Comparison of ENCODE assay signal across 8 cellular contexts in the genomic region with DNA sequence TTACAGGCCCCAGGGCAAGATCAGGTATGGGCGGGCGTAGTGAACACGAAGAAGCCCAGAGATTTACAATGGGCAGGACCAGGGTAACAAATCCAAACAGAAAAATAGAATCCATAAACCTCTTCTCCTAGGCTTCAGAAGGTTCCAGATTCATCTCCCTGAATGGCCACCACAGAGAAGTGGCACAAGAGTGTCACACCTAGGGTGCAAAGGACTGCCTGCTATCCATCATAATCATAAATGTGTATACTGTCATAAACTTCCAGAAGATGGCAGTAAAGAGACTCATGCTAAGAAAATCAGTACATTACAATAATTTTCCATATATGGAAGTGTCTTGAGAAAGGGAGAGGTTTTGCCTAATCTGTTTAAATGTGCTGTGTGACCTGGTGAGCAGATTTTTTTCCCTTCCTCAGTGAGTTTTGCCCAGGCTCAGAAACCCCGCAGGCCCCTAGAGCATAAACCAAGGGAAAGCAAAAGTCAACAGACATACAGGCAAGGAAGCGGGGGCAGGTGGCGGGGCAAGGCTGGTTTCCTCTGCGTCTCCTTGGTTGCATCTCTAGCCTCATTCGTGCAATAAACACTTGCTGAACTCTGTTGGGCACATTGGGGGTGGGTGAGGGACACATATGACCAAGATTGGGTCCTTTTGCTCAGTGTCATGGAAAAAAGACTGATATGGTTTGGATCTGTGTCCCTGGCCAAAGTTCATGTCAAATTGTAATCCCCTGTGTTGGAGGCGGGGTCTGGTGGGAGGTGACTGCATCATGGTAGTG.
DNase-seq lines count a peak whose midpoint lies in the region; ATAC-seq and TF ChIP-seq lines count a peak whose summit lies in the region.

No MANE protein-coding gene starts in this region.

- no peak overlapping the region for H3K4me2 ChIP-seq in SU-DHL-6 (ENCODE audit: low read depth, low read length, poor library complexity, severe bottlenecking)
- H3K4me2 ChIP-seq in hepatocyte: no peak overlapping the region

- no peaks in the 10 kb centered on the region for H3K9me2 ChIP-seq in SU-DHL-6 (replicated peaks; ENCODE audit: insufficient read depth, low read length)
- no peaks in the 10 kb centered on the region for H3K9me2 ChIP-seq in hepatocyte (replicated peaks; ENCODE audit: insufficient read depth)

- no peaks in the 10 kb centered on the region for H3F3A ChIP-seq in SU-DHL-6 (ENCODE audit: insufficient read depth)

- WGBS in hepatocyte (ENCODE audit: low lambda C conversion rate, missing lambda C conversion rate): 93% methylated on average over 9 of the region's 9 CpGs

- no peaks in the 10 kb centered on the region for H3K9me3 ChIP-seq in SU-DHL-6 (ENCODE audit: insufficient read depth, low read length)
- H3K9me3 ChIP-seq in hepatocyte (ENCODE audit: low read depth): no peaks in the 10 kb centered on the region
- H3K9me3 ChIP-seq in uterus: peaks cover 0 to 9% of the 10 kb centered on the region in 2 donors

- TF ChIP-seq CTCF in SU-DHL-6 (IDR thresholded peaks at IDR 0.05; ENCODE audit: insufficient read depth, low read length, poor library complexity, severe bottlenecking): peak; percentile 33
- peak; percentile 32 for TF ChIP-seq CTCF in hepatocyte (IDR thresholded peaks at IDR 0.05; ENCODE audit: poor library complexity)
- TF ChIP-seq CTCF in uterus (IDR thresholded peaks at IDR 0.05): no peak

- no peak overlapping the region for H3K9ac ChIP-seq in SU-DHL-6 (ENCODE audit: low read length)

- H3K4me1 ChIP-seq in hepatocyte (ENCODE audit: insufficient read depth): peaks cover 4% of the 10 kb centered on the region
- no peaks in the 10 kb centered on the region for H3K4me1 ChIP-seq in uterus

- no peak overlapping the region for H2AFZ ChIP-seq in SU-DHL-6 (ENCODE audit: low read depth, low read length, severe bottlenecking)
- no peak overlapping the region for H2AFZ ChIP-seq in hepatocyte

- H3K36me3 ChIP-seq in SU-DHL-6 (ENCODE audit: low read length) (no peaks in the 10 kb centered on the region), hepatocyte (replicated peaks; ENCODE audit: insufficient read depth, low read depth) (no peaks in the 10 kb centered on the region), uterus (no peaks in the 10 kb centered on the region)

- no peak overlapping the region for H3K4me3 ChIP-seq in SU-DHL-6 (ENCODE audit: insufficient read depth, low read length, poor library complexity, severe bottlenecking)
- H3K4me3 ChIP-seq in hepatocyte: no peak overlapping the region
- no peak overlapping the region for H3K4me3 ChIP-seq in uterus

- no peaks in the 10 kb centered on the region for H3K27me3 ChIP-seq in SU-DHL-6 (ENCODE audit: low read length)
- no peaks in the 10 kb centered on the region for H3K27me3 ChIP-seq in hepatocyte
- no peaks in the 10 kb centered on the region for H3K27me3 ChIP-seq in uterus

- peak; percentile 37 for ATAC-seq in HG03442 (IDR thresholded peaks at IDR 0.05; ENCODE audit: unreplicated experiment)
- ATAC-seq in HG03457 (IDR thresholded peaks at IDR 0.05; ENCODE audit: unreplicated experiment): no peak

- no peaks in the 10 kb centered on the region for H4K20me1 ChIP-seq in SU-DHL-6 (ENCODE audit: low read depth, low read length)
- no peaks in the 10 kb centered on the region for H4K20me1 ChIP-seq in hepatocyte (ENCODE audit: insufficient read depth, poor library complexity, severe bottlenecking)

- no peak overlapping the region for H3K27ac ChIP-seq in SU-DHL-6 (ENCODE audit: low read depth, low read length)
- H3K27ac ChIP-seq in hepatocyte: no peak overlapping the region
- H3K27ac ChIP-seq in uterus: no peak overlapping the region

- TF ChIP-seq POLR2A in uterus (IDR thresholded peaks at IDR 0.05): no peak

- peak; percentile 1 for DNase-seq in DMS79 treated with DMSO at 0.1 percent for 48 hours (lab: John Stamatoyannopoulos, UW)
- no peak for DNase-seq in DMS79 (lab: John Stamatoyannopoulos, UW)
- DNase-seq in hepatocyte (ENCODE audit: low spot score): peak; percentile 41
- no peak for DNase-seq in NCI-H526 treated with DMSO at 0.1 percent for 48 hours (lab: John Stamatoyannopoulos, UW)
- DNase-seq in uterus: no peak

- H3K79me2 ChIP-seq in SU-DHL-6 (ENCODE audit: insufficient read depth, low read length): no peaks in the 10 kb centered on the region
- H3K79me2 ChIP-seq in hepatocyte: no peaks in the 10 kb centered on the region

- intact Hi-C loops in uterus (cut with DNase I; ENCODE audit: low total_unique reads): no loop called here

Comparison
In these comparisons a context has a peak if more than half of its experiments do, and no peak if none do; other contexts are left out.
1. DNase-seq: peak in DMS79 treated with DMSO at 0.1 percent for 48 hours (single experiment) and hepatocyte (single experiment); none in DMS79 (single experiment), NCI-H526 treated with DMSO at 0.1 percent for 48 hours (single experiment) and uterus (0 of 2).
2. CTCF ChIP-seq: peak in SU-DHL-6 (single experiment) and hepatocyte (single experiment); none in uterus (0 of 4).